8 cellular contexts compared by ENCODE assay signal in genomic region chr7:8176370-8177081, GRCh38.
DNase-seq lines count a peak whose midpoint lies in the region; ATAC-seq and TF ChIP-seq lines count a peak whose summit lies in the region.

No MANE protein-coding gene starts in this region.

- H3K27ac Mint-ChIP-seq in GM23338: 0 out of 2 replicates have a peak overlapping the region, but pooled peaks have one; percentile 6

- peaks cover 27% of the 10 kb centered on the region for H3K4me1 ChIP-seq in GM23338 (ENCODE audit: insufficient read depth)
- H3K4me1 ChIP-seq in right lobe of liver: peaks cover 0 to 31% (median 9%) of the 10 kb centered on the region in 4 donors
- no peaks in the 10 kb centered on the region for H3K4me1 ChIP-seq in upper lobe of right lung
- H3K4me1 ChIP-seq in tibial nerve: peaks cover 0 to 22% (median 5%) of the 10 kb centered on the region in 4 donors

- intact Hi-C loops in right lobe of liver (cut with DNase I) (no loop called here), upper lobe of right lung (cut with DNase I) (no loop called here)

- H4K20me1 ChIP-seq in GM23338 (replicated peaks; ENCODE audit: insufficient read depth): no peaks in the 10 kb centered on the region

- no peak for DNase-seq in GM23338 (ENCODE audit: low spot score)
- peak; percentile 91 for DNase-seq in NAMALWA (ENCODE audit: low spot score)
- DNase-seq in activated CD8-positive, alpha-beta memory T cell treated with anti-CD3 and anti-CD28 coated beads, Interleukin-2, amount 50 U/mL, for 24 hours (ENCODE audit: extremely low read depth): peak; percentile 19
- no peak for DNase-seq in right lobe of liver
- no peak for DNase-seq in upper lobe of right lung
- no peak for DNase-seq in SW480 (ENCODE audit: low spot score)
- no peak for DNase-seq in tibial nerve (ENCODE audit: low spot score in 2 of 2)

- TF ChIP-seq POLR2A in right lobe of liver (IDR thresholded peaks at IDR 0.05): no peak
- no peak for TF ChIP-seq POLR2A in tibial nerve (IDR thresholded peaks at IDR 0.05)

- TF ChIP-seq EP300 in tibial nerve (IDR thresholded peaks at IDR 0.05): peak in 1 of 2 donors; percentile 9

- TF ChIP-seq CTCF in GM23338 (conservative IDR thresholded peaks at IDR 0.05; ENCODE audit: low read depth in 2 of 2) (no peak), right lobe of liver (IDR thresholded peaks at IDR 0.05) (no peak), upper lobe of right lung (IDR thresholded peaks at IDR 0.05) (no peak), tibial nerve (IDR thresholded peaks at IDR 0.05) (no peak)

- H3K4me3 ChIP-seq in GM23338: no peak overlapping the region
- H3K4me3 ChIP-seq in right lobe of liver: no peak overlapping the region
- H3K4me3 ChIP-seq in upper lobe of right lung: no peak overlapping the region
- H3K4me3 ChIP-seq in tibial nerve: no peak overlapping the region

- WGBS in right lobe of liver (ENCODE audit: insufficient coverage, low coverage, low lambda C conversion rate, missing lambda C conversion rate): 32% methylated on average over 10 of the region's 10 CpGs
- 65 to 68% methylated on average over 10 of the region's 10 CpGs for WGBS in tibial nerve, 2 donors

- no peaks in the 10 kb centered on the region for H3K9me2 ChIP-seq in GM23338 (ENCODE audit: insufficient read depth)

- H3K27me3 Mint-ChIP-seq in GM23338 (ENCODE audit: insufficient read depth, low read depth, poor library complexity): peaks cover 4% of the 10 kb centered on the region

- no peak overlapping the region for H3K27ac ChIP-seq in GM23338 (ENCODE audit: low read depth)
- peak overlapping the region in 2 of 3 donors; percentile 46 to 63 for H3K27ac ChIP-seq in right lobe of liver
- H3K27ac ChIP-seq in upper lobe of right lung: peak overlapping the region; percentile 43
- H3K27ac ChIP-seq in tibial nerve: peak overlapping the region in 2 of 4 donors; percentile 14 to 60

- H3K9me3 Mint-ChIP-seq in GM23338: no peaks in the 10 kb centered on the region; the same call in 2 of the 3 replicates

- H3K36me3 ChIP-seq in GM23338 (ENCODE audit: insufficient read depth) (no peaks in the 10 kb centered on the region), right lobe of liver (no peaks in the 10 kb centered on the region), upper lobe of right lung (no peaks in the 10 kb centered on the region), tibial nerve (no peaks in the 10 kb centered on the region)

- peak; percentile 63 for ATAC-seq in GM18508 (IDR thresholded peaks at IDR 0.05; ENCODE audit: insufficient read depth, unreplicated experiment)
- ATAC-seq in GM23338: peak; percentile 40
- peak in 2 of 4 donors; percentile 59 to 61 for ATAC-seq in right lobe of liver
- ATAC-seq in upper lobe of right lung: peak; percentile 79

- H3K9me3 ChIP-seq in right lobe of liver (no peaks in the 10 kb centered on the region), upper lobe of right lung (no peaks in the 10 kb centered on the region), tibial nerve (no peaks in the 10 kb centered on the region)

- no peaks in the 10 kb centered on the region for H3K79me2 ChIP-seq in GM23338 (replicated peaks; ENCODE audit: insufficient read depth)

- no peaks in the 10 kb centered on the region for H3K36me3 Mint-ChIP-seq in GM23338 (ENCODE audit: low read depth)

- H2AFZ ChIP-seq in GM23338: no peak overlapping the region

- no peaks in the 10 kb centered on the region for H3F3A ChIP-seq in GM23338 (replicated peaks; ENCODE audit: low read depth)

- H3K4me1 Mint-ChIP-seq in GM23338: peaks cover 38% of the 10 kb centered on the region

- H3K27me3 ChIP-seq in GM23338 (ENCODE audit: insufficient read depth) (no peaks in the 10 kb centered on the region), right lobe of liver (no peaks in the 10 kb centered on the region), upper lobe of right lung (no peaks in the 10 kb centered on the region), tibial nerve (no peaks in the 10 kb centered on the region)

- no peak overlapping the region for H3K4me3 Mint-ChIP-seq in GM23338

- no peak overlapping the region for H3K4me2 ChIP-seq in GM23338

TF ChIP-seq in GM23338, 12 proteins besides CTCF, POLR2A, EP300 and RAD21:
- TF ChIP-seq ZNF331 (CRISPR knock-in tag; IDR thresholded peaks at IDR 0.05; ENCODE audit: low read depth): no peak
- no peak for TF ChIP-seq REST (IDR thresholded peaks at IDR 0.05; ENCODE audit: unreplicated experiment)
- TF ChIP-seq ZNF114 (CRISPR knock-in tag; IDR thresholded peaks at IDR 0.05): no peak
- no peak for TF ChIP-seq ETS1 (IDR thresholded peaks at IDR 0.05)
- no peak for TF ChIP-seq NANOG (IDR thresholded peaks at IDR 0.05; ENCODE audit: borderline replicate concordance)
- TF ChIP-seq EZH2phosphoT487 (IDR thresholded peaks at IDR 0.05; ENCODE audit: unreplicated experiment): no peak
- TF ChIP-seq EZH2 (IDR thresholded peaks at IDR 0.05; ENCODE audit: low read depth, unreplicated experiment): no peak
- TF ChIP-seq JUNB (IDR thresholded peaks at IDR 0.05; ENCODE audit: unreplicated experiment): no peak

Comparison
In these comparisons a context has a peak if more than half of its experiments do, and no peak if none do; other contexts are left out.
1. DNase-seq: peak in NAMALWA (single experiment) and activated CD8-positive, alpha-beta memory T cell treated with anti-CD3 and anti-CD28 coated beads, Interleukin-2, amount 50 U/mL, for 24 hours (single experiment); none in GM23338 (single experiment), right lobe of liver (0 of 3), upper lobe of right lung (single experiment), SW480 (single experiment) and tibial nerve (0 of 2).